ENCODE assay signal across 1 cellular context in the genomic region with DNA sequence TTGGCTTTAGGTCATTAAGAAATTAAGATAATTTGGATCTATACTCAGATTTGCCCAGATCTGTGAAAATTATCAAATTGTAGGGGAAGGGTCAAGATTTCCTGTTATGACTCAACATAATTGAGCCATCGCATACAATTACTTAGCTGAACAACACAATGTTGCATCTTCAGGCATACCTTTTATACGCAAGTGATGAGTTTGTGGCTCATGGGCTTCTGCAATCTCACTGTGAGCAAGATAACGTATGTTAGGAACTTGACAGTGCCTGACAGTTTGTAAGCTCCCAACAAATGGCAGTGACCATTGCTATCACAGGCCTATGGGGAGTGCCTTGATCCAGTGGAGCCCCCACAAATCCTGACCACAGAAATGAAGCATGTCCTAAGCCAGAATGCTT.
TF ChIP-seq lines count a peak whose summit lies in the region.

No MANE protein-coding gene starts in this region.

TF ChIP-seq in IMR-90, 13 proteins besides CTCF, POLR2A, EP300 and RAD21:
- no peak for TF ChIP-seq NFE2L2 (IDR thresholded peaks at IDR 0.05; ENCODE audit: low read depth, low read length)
- TF ChIP-seq RFX5 (IDR thresholded peaks at IDR 0.05; ENCODE audit: low read depth, low read length): no peak
- no peak for TF ChIP-seq MXI1 (IDR thresholded peaks at IDR 0.05; ENCODE audit: borderline replicate concordance, low read depth, low read length)
- TF ChIP-seq CEBPB (IDR thresholded peaks at IDR 0.05; ENCODE audit: low read depth, low read length): no peak
- TF ChIP-seq MAFK (IDR thresholded peaks at IDR 0.05; ENCODE audit: low read depth, low read length): no peak
- TF ChIP-seq MAZ (IDR thresholded peaks at IDR 0.05; ENCODE audit: borderline replicate concordance, low read depth, low read length): no peak
- no peak for TF ChIP-seq FOS (IDR thresholded peaks at IDR 0.05; ENCODE audit: low read depth, low read length)
- no peak for TF ChIP-seq CHD1 (IDR thresholded peaks at IDR 0.05; ENCODE audit: low read depth, low read length)
- no peak for TF ChIP-seq BHLHE40 (IDR thresholded peaks at IDR 0.05; ENCODE audit: low read depth, low read length)
- no peak for TF ChIP-seq RCOR1 (IDR thresholded peaks at IDR 0.05; ENCODE audit: insufficient replicate concordance, low read length)
- no peak for TF ChIP-seq SMC3 (IDR thresholded peaks at IDR 0.05; ENCODE audit: low read depth, low read length)
- TF ChIP-seq, protein P1, sequence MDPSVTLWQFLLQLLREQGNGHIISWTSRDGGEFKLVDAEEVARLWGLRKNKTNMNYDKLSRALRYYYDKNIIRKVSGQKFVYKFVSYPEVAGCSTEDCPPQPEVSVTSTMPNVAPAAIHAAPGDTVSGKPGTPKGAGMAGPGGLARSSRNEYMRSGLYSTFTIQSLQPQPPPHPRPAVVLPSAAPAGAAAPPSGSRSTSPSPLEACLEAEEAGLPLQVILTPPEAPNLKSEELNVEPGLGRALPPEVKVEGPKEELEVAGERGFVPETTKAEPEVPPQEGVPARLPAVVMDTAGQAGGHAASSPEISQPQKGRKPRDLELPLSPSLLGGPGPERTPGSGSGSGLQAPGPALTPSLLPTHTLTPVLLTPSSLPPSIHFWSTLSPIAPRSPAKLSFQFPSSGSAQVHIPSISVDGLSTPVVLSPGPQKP (IDR thresholded peaks at IDR 0.05; ENCODE audit: borderline replicate concordance, low read depth, low read length): no peak
- TF ChIP-seq, protein P2, sequence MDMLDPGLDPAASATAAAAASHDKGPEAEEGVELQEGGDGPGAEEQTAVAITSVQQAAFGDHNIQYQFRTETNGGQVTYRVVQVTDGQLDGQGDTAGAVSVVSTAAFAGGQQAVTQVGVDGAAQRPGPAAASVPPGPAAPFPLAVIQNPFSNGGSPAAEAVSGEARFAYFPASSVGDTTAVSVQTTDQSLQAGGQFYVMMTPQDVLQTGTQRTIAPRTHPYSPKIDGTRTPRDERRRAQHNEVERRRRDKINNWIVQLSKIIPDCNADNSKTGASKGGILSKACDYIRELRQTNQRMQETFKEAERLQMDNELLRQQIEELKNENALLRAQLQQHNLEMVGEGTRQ (IDR thresholded peaks at IDR 0.05; ENCODE audit: low read depth, low read length): no peak
